Comparison of ENCODE assay signal across 10 cellular contexts in genomic region chr6:109187399-109188114, GRCh38.
A peak's percentile ranks its signal among the peaks of the same experiment; 100 is the strongest.
DNase-seq lines count a peak whose midpoint lies in the region; ATAC-seq, FAIRE-seq and TF ChIP-seq lines count a peak whose summit lies in the region.
"Had no signal": no experiment of that assay in that cellular context is flagged by ENCODE, and none has a peak within 500 bp of the region (broad histone marks: within the 10 kb centered on the region; RNA-seq: fewer than 3 reads in every experiment).

No MANE protein-coding gene starts in this region.

- H3K9ac ChIP-seq in HepG2 (ENCODE audit: insufficient read depth, low read depth, low read length) = no peak overlapping the region
- H3K9ac ChIP-seq: BLaER1 treated with 17β-estradiol and CSF1 and Interleukin-3, amounts not matched to agents 10 nM and 100 nM had no signal

- FAIRE-seq in HepG2 (lab: Jason Lieb, UNC) = peak; percentile 57

- H3K9me3 Mint-ChIP-seq in activated B cell treated with CpG ODN at 0.5 μM for 24 hours = peaks cover 13% of the 10 kb centered on the region

- in situ Hi-C loops in HepG2 (cut with HindIII; ENCODE audit: extremely low pct_ligation_motif_present, low pct_unique_long_range_greater_than_20kb) = loop anchor here (5.0 kb wide), 1 partner anchor 195 kb away; the partner anchor contains the start of gene CD164

- peaks cover 3% of the 10 kb centered on the region for H3K27me3 Mint-ChIP-seq in activated B cell treated with CpG ODN at 0.5 μM for 24 hours

- H3K4me3 Mint-ChIP-seq in activated B cell treated with CpG ODN at 0.5 μM for 24 hours = no peak overlapping the region

- no peaks in the 10 kb centered on the region for H3K79me2 ChIP-seq in HepG2 (ENCODE audit: insufficient read depth, low read length)

- no peak overlapping the region for H2AFZ ChIP-seq in HepG2 (ENCODE audit: low read length)

- CTCF ChIA-PET in activated B cell treated with CpG ODN at 0.5 μM for 24 hours (lab: Charles Lee) = interaction anchor here (0.6 to 3.8 kb wide), 17 partner anchors 10 to 1202 kb away, joined by 3 to 118 read pairs (median 5); partner anchors contain the start of genes AK9, CD164 and FIG4
- CTCF ChIA-PET in HepG2 (lab: Yijun Ruan, JAX; ENCODE audit: low intra/inter-chr PET ratio, low total read pairs) = interaction anchor here (1.0 to 2.6 kb wide), 3 partner anchors 195 to 257 kb away, joined by 3 to 24 read pairs (median 9); no protein-coding TSS in a partner anchor

- H3K27ac ChIP-seq in caudate nucleus (ENCODE audit: low read depth, low read length) (no peak overlapping the region), HepG2 (ENCODE audit: extremely low read length, insufficient read depth, low read length) (no peak overlapping the region)
- H3K27ac ChIP-seq: BLaER1 treated with 17β-estradiol and CSF1 and Interleukin-3, amounts not matched to agents 10 nM and 100 nM; epithelial cell of prostate had no signal

- POLR2A ChIA-PET in activated B cell treated with CpG ODN at 0.5 μM for 24 hours (lab: Charles Lee) (interaction anchor here (1.0 to 2.4 kb wide), 3 partner anchors 196 to 992 kb away, joined by 3 to 40 read pairs (median 7); partner anchors contain the start of genes CD164, CDC40, PPIL6 and SMPD2), HepG2 (lab: Yijun Ruan, JAX) (interaction anchor here (1.0 to 2.0 kb wide), 2 partner anchors 196 to 198 kb away, joined by 3 to 10 read pairs; no protein-coding TSS in a partner anchor)

- H3K36me3 ChIP-seq in HepG2 (replicated peaks in 1 of 2; ENCODE audit: control insufficient read depth in 1 of 2, insufficient read depth in 2 of 2, low read length in 2 of 2) = no peaks in the 10 kb centered on the region

- peak; percentile 83 for TF ChIP-seq RAD21 in HepG2 (CRISPR knock-in tag; IDR thresholded peaks at IDR 0.05)

- H3K27ac Mint-ChIP-seq in activated B cell treated with CpG ODN at 0.5 μM for 24 hours = no peak overlapping the region

- H3K4me3 ChIP-seq in HepG2 (replicated peaks in 1 of 3; ENCODE audit: insufficient read depth in 1 of 3, low read depth in 2 of 3, low read length in 3 of 3) = no peak overlapping the region
- H3K4me3 ChIP-seq: BLaER1 treated with 17β-estradiol and CSF1 and Interleukin-3, amounts not matched to agents 10 nM and 100 nM had no signal

- no peaks in the 10 kb centered on the region for H3K27me3 ChIP-seq in HepG2 (ENCODE audit: control insufficient read depth in 1 of 2, insufficient read depth in 2 of 2, low read length in 2 of 2)
- H3K27me3 ChIP-seq: BLaER1 treated with 17β-estradiol and CSF1 and Interleukin-3, amounts not matched to agents 10 nM and 100 nM had no signal

- H3K4me1 Mint-ChIP-seq in activated B cell treated with CpG ODN at 0.5 μM for 24 hours = peaks cover 9% of the 10 kb centered on the region

- DNase-seq in NCI-H2107 treated with DMSO at 0.1 percent for 48 hours (lab: John Stamatoyannopoulos, UW; ENCODE audit: unreplicated experiment) = peak; percentile 64
- no peak for DNase-seq in NCI-H2107 (lab: John Stamatoyannopoulos, UW)
- peak; percentile 4 for DNase-seq in NCI-H1694 (lab: John Stamatoyannopoulos, UW)
- DNase-seq in activated B cell treated with CpG ODN at 0.5 μM for 24 hours = peak; percentile 37
- DNase-seq in caudate nucleus (lab: John Stamatoyannopoulos, UW) = peak in 44 of 61 donors; percentile 1 to 56 (median 10)
- peak; percentile 25 for DNase-seq in HepG2 (ENCODE audit: low spot score)
- DNase-seq in stimulated activated CD4-positive, alpha-beta T cell treated with anti-CD3 and anti-CD28 coated beads, TNF-alpha, amount 100 ng/mL, for 24 hours (ENCODE audit: low read depth in 3 of 3) = peak; percentile 15 to 47 (median 42)
- no peak for DNase-seq in GOT3 (lab: John Stamatoyannopoulos, UW)

- H3K4me1 ChIP-seq in HepG2 (ENCODE audit: insufficient read depth, low read length) = peaks cover 7% of the 10 kb centered on the region

- H3K4me2 ChIP-seq in HepG2 (ENCODE audit: low read depth, low read length) = no peak overlapping the region

- no peak for TF ChIP-seq POLR2A in HepG2 (IDR thresholded peaks at IDR 0.05; ENCODE audit: insufficient read depth in 1 of 2, low read depth in 2 of 2, low read length in 2 of 2)

- no peaks in the 10 kb centered on the region for H4K20me1 ChIP-seq in HepG2 (ENCODE audit: insufficient read depth, low read length)
- H4K20me1 ChIP-seq: BLaER1 treated with 17β-estradiol and CSF1 and Interleukin-3, amounts not matched to agents 10 nM and 100 nM had no signal

- H3K9me3 ChIP-seq in HepG2 (ENCODE audit: low read length) = peaks cover 18% of the 10 kb centered on the region; the same call in 1 of the 2 replicates

- intact Hi-C loops in activated B cell treated with CpG ODN at 0.5 μM for 24 hours (cut with micrococcal nuclease) = loop anchor here (1.0 to 10.0 kb wide), 9 partner anchors 196 to 1203 kb away; partner anchors contain the start of genes AK9, FIG4, MICAL1 and ZBTB24
- intact Hi-C loops in HepG2 (cut with micrococcal nuclease; ENCODE audit: unreplicated experiment) = loop anchor here (1.0 to 5.0 kb wide), 4 partner anchors 50 to 270 kb away; partner anchors contain the start of gene MICAL1

- ATAC-seq in activated B cell treated with CpG ODN at 0.5 μM for 24 hours (ENCODE audit: low read depth) (peak; percentile 81), HepG2 (peak; percentile 68; the same call in 2 of the 3 replicates)

- TF ChIP-seq EP300 in HepG2 (IDR thresholded peaks at IDR 0.05; ENCODE audit: low read depth in 2 of 2, low read length in 2 of 2) = no peak
- TF ChIP-seq EP300 in HepG2 (CRISPR knock-in tag; IDR thresholded peaks at IDR 0.05; ENCODE audit: borderline replicate concordance) = no peak

- BruUV-seq in HepG2 (replicated peaks; lab: Mats Ljungman, UMichigan) = no TSS peak

- peaks cover 2% of the 10 kb centered on the region for H3K36me3 Mint-ChIP-seq in activated B cell treated with CpG ODN at 0.5 μM for 24 hours (ENCODE audit: low read depth)

- TF ChIP-seq CTCF in activated B cell treated with CpG ODN at 0.5 μM for 24 hours (IDR thresholded peaks at IDR 0.05) (peak; percentile 41), HepG2 (CRISPR knock-in tag; IDR thresholded peaks at IDR 0.05) (peak; percentile 84)

- 20% methylated on average over 5 of the region's 5 CpGs for WGBS in HepG2 (ENCODE audit: low lambda C conversion rate)

TF ChIP-seq in HepG2, 621 proteins besides CTCF, POLR2A, EP300 and RAD21:
- peak; percentile 95 to 96 for TF ChIP-seq MAFK (conservative IDR thresholded peaks at IDR 0.05 in 1 of 2, IDR thresholded peaks at IDR 0.05 in 1 of 2; ENCODE audit: low read length in 2 of 2)
- peak; percentile 95 for TF ChIP-seq MAFF (IDR thresholded peaks at IDR 0.05; ENCODE audit: low read depth, low read length)
- TF ChIP-seq SMC3 (IDR thresholded peaks at IDR 0.05; ENCODE audit: low read length) = peak; percentile 96
- TF ChIP-seq ZNF260 (CRISPR knock-in tag; IDR thresholded peaks at IDR 0.05; ENCODE audit: borderline replicate concordance, low read depth) = no peak
- 0 out of 2 replicates have a peak, but pooled peaks have one; percentile 29 for TF ChIP-seq ZNF580 (CRISPR knock-in tag; IDR thresholded peaks at IDR 0.05; ENCODE audit: borderline replicate concordance, low read depth)
- TF ChIP-seq ZNF12 (CRISPR knock-in tag; IDR thresholded peaks at IDR 0.05) = no peak
- TF ChIP-seq ZFP36 (IDR thresholded peaks at IDR 0.05; ENCODE audit: borderline replicate concordance, low read depth, low read length, partially characterized antibody) = peak; percentile 48
- peak; percentile 49 for TF ChIP-seq TEAD3 (CRISPR knock-in tag; optimal IDR thresholded peaks at IDR 0.05; ENCODE audit: borderline replicate concordance)
- peak; percentile 95 for TF ChIP-seq STAG1 (CRISPR knock-in tag; IDR thresholded peaks at IDR 0.05)
- TF ChIP-seq ELF3 (CRISPR knock-in tag; IDR thresholded peaks at IDR 0.05) = 0 out of 2 replicates have a peak, but pooled peaks have one; percentile 33
- TF ChIP-seq MTERF4 (CRISPR knock-in tag; IDR thresholded peaks at IDR 0.05) = no peak
- TF ChIP-seq ZNF101 (CRISPR knock-in tag; IDR thresholded peaks at IDR 0.05; ENCODE audit: borderline replicate concordance, low read depth) = no peak

Comparison
In these comparisons a context has a peak if more than half of its experiments do, and no peak if none do; other contexts are left out.
1. DNase-seq: peak in NCI-H2107 treated with DMSO at 0.1 percent for 48 hours (single experiment), NCI-H1694 (single experiment), activated B cell treated with CpG ODN at 0.5 μM for 24 hours (single experiment), caudate nucleus (44 of 61), HepG2 (single experiment) and stimulated activated CD4-positive, alpha-beta T cell treated with anti-CD3 and anti-CD28 coated beads, TNF-alpha, amount 100 ng/mL, for 24 hours (3 of 3); none in NCI-H2107 (single experiment) and GOT3 (single experiment).